In genomic region chrX:114268643-114269042, GRCh38 we compare ENCODE assay signal across 21 cellular contexts.
"Had no signal": no experiment of that assay in that cellular context is flagged by ENCODE, and none has a peak within 500 bp of the region (broad histone marks: within the 10 kb centered on the region; RNA-seq: fewer than 3 reads in every experiment).

No MANE protein-coding gene starts in this region.

- H3K27me3 ChIP-seq: esophagus muscularis mucosa, gastrocnemius medialis, spleen, testis, tibial nerve, upper lobe of right lung had no signal

- DNase-seq: effector memory CD4-positive, alpha-beta T cell; gastrocnemius medialis; islet precursor cell; mammary epithelial cell; natural killer cell; posterior cingulate gyrus; spleen; stimulated activated CD4-positive, alpha-beta T cell treated with anti-CD3 and anti-CD28 coated beads, Interleukin-15, amount 100 ng/mL, for 24 hours; stimulated activated CD4-positive, alpha-beta T cell treated with anti-CD3 and anti-CD28 coated beads, Interleukin-1b, Interleukin-23, amount 100 ng/mL, for 48 hours; stimulated activated CD4-positive, alpha-beta T cell treated with anti-CD3 and anti-CD28 coated beads, Interleukin-4, amount 100 ng/mL, for 24 hours; stimulated activated naive CD8-positive, alpha-beta T cell treated with anti-CD3 and anti-CD28 coated beads, Interleukin-15, amount 100 ng/mL, for 72 hours; testis; upper lobe of right lung had no signal

- H3K4me3 ChIP-seq: esophagus muscularis mucosa, gastrocnemius medialis, spleen, testis, tibial nerve, upper lobe of right lung had no signal

- H3K4me3 Mint-ChIP-seq: natural killer cell; neural crest cell; stimulated activated memory B cell treated with anti-CD40 and anti-IgM and Interleukin-4, amounts not matched to agents 10 μg/mL and 1 μg/mL and 100 μg/mL, for 72 hours; stimulated activated naive CD8-positive, alpha-beta T cell treated with anti-CD3 and anti-CD28 coated beads, Interleukin-15, amount 100 ng/mL, for 72 hours had no signal

- H3K4me1 ChIP-seq: esophagus muscularis mucosa, gastrocnemius medialis, spleen, testis, tibial nerve, upper lobe of right lung had no signal

- H3K36me3 Mint-ChIP-seq: natural killer cell; stimulated activated memory B cell treated with anti-CD40 and anti-IgM and Interleukin-4, amounts not matched to agents 10 μg/mL and 1 μg/mL and 100 μg/mL, for 72 hours had no signal

- H3K4me1 Mint-ChIP-seq: natural killer cell; stimulated activated memory B cell treated with anti-CD40 and anti-IgM and Interleukin-4, amounts not matched to agents 10 μg/mL and 1 μg/mL and 100 μg/mL, for 72 hours; stimulated activated naive CD8-positive, alpha-beta T cell treated with anti-CD3 and anti-CD28 coated beads, Interleukin-15, amount 100 ng/mL, for 72 hours had no signal

- FAIRE-seq: endometrium had no signal

- H3K27me3 Mint-ChIP-seq: stimulated activated memory B cell treated with anti-CD40 and anti-IgM and Interleukin-4, amounts not matched to agents 10 μg/mL and 1 μg/mL and 100 μg/mL, for 72 hours; stimulated activated naive CD8-positive, alpha-beta T cell treated with anti-CD3 and anti-CD28 coated beads, Interleukin-15, amount 100 ng/mL, for 72 hours had no signal

- H3K9me3 Mint-ChIP-seq: stimulated activated memory B cell treated with anti-CD40 and anti-IgM and Interleukin-4, amounts not matched to agents 10 μg/mL and 1 μg/mL and 100 μg/mL, for 72 hours; stimulated activated naive CD8-positive, alpha-beta T cell treated with anti-CD3 and anti-CD28 coated beads, Interleukin-15, amount 100 ng/mL, for 72 hours had no signal

- H3K27ac ChIP-seq: epithelial cell of prostate, esophagus muscularis mucosa, gastrocnemius medialis, spleen, testis, tibial nerve, upper lobe of right lung had no signal

- H3K36me3 ChIP-seq: esophagus muscularis mucosa, gastrocnemius medialis, spleen, tibial nerve, upper lobe of right lung had no signal

- ATAC-seq: gastrocnemius medialis; left lobe of liver; natural killer cell; sciatic nerve; stimulated activated memory B cell treated with anti-CD40 and anti-IgM and Interleukin-4, amounts not matched to agents 10 μg/mL and 1 μg/mL and 100 μg/mL, for 72 hours; stimulated activated naive CD8-positive, alpha-beta T cell treated with anti-CD3 and anti-CD28 coated beads, Interleukin-15, amount 100 ng/mL, for 72 hours; upper lobe of right lung had no signal

- H3K9me3 ChIP-seq: esophagus muscularis mucosa, gastrocnemius medialis, spleen, testis, tibial nerve, upper lobe of right lung had no signal

- H3K27ac Mint-ChIP-seq: natural killer cell; stimulated activated memory B cell treated with anti-CD40 and anti-IgM and Interleukin-4, amounts not matched to agents 10 μg/mL and 1 μg/mL and 100 μg/mL, for 72 hours; stimulated activated naive CD8-positive, alpha-beta T cell treated with anti-CD3 and anti-CD28 coated beads, Interleukin-15, amount 100 ng/mL, for 72 hours had no signal
